Comparison of ENCODE assay signal across 21 cellular contexts in the genomic region with DNA sequence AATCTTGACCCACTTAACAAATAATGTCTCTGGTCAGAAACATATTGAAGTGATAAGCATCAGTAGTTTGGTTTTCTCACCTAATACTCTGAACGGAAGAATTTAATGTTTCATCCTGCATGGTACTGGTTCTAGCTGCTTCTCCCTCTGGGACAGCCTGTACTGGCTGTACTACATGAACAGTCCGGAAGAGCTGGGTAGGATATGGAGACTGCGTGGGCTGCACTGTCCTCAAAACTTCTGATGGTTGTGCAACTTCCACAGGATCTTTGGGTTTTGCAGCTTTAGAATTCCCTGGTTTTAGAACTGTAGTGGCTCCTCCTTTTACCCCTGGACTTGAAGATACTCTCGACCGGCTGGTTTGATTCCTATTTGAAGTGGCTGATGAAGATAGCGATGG.
DNase-seq lines count a peak whose midpoint lies in the region; ATAC-seq and TF ChIP-seq lines count a peak whose summit lies in the region.
"Had no signal": no experiment of that assay in that cellular context is flagged by ENCODE, and none has a peak within 500 bp of the region (broad histone marks: within the 10 kb centered on the region; RNA-seq: fewer than 3 reads in every experiment).

No MANE protein-coding gene starts in this region.

- H3K27me3 ChIP-seq in right cardiac atrium (ENCODE audit: control insufficient read depth, insufficient read depth) (no peaks in the 10 kb centered on the region), spleen (replicated peaks in 1 of 7) (no peaks in the 10 kb centered on the region), WERI-Rb-1 (ENCODE audit: insufficient read depth, low read depth, severe bottlenecking) (no peaks in the 10 kb centered on the region)
- H3K27me3 ChIP-seq: cardiac muscle cell, esophagus muscularis mucosa, MG63, neural progenitor cell had no signal

- H3K4me3 ChIP-seq in right cardiac atrium (ENCODE audit: low read length): no peak overlapping the region
- no peak overlapping the region for H3K4me3 ChIP-seq in spleen
- no peak overlapping the region for H3K4me3 ChIP-seq in WERI-Rb-1 (ENCODE audit: low read depth, low read length)
- H3K4me3 ChIP-seq: cardiac muscle cell, esophagus muscularis mucosa, MG63, neural progenitor cell had no signal

- H3K27ac Mint-ChIP-seq in activated naive CD4-positive, alpha-beta T cell treated with anti-CD3 and anti-CD28 coated beads, Interleukin-2, amount 50 U/mL, for 24 hours: peak overlapping the region; percentile 57
- H3K27ac Mint-ChIP-seq in activated naive CD8-positive, alpha-beta T cell treated with anti-CD3 and anti-CD28 coated beads for 36 hours: peak overlapping the region; percentile 68
- H3K27ac Mint-ChIP-seq: neural progenitor cell, type B pancreatic cell had no signal

- no peaks in the 10 kb centered on the region for H3K9me3 ChIP-seq in right cardiac atrium (ENCODE audit: control insufficient read depth, low read length)
- no peaks in the 10 kb centered on the region for H3K9me3 ChIP-seq in spleen
- no peaks in the 10 kb centered on the region for H3K9me3 ChIP-seq in WERI-Rb-1 (ENCODE audit: severe bottlenecking)
- H3K9me3 ChIP-seq: esophagus muscularis mucosa, MG63 had no signal

- no peaks in the 10 kb centered on the region for H3K27me3 Mint-ChIP-seq in activated naive CD4-positive, alpha-beta T cell treated with anti-CD3 and anti-CD28 coated beads, Interleukin-2, amount 50 U/mL, for 24 hours
- no peaks in the 10 kb centered on the region for H3K27me3 Mint-ChIP-seq in activated naive CD8-positive, alpha-beta T cell treated with anti-CD3 and anti-CD28 coated beads for 36 hours
- H3K27me3 Mint-ChIP-seq: type B pancreatic cell had no signal

- H3K36me3 Mint-ChIP-seq in activated naive CD4-positive, alpha-beta T cell treated with anti-CD3 and anti-CD28 coated beads, Interleukin-2, amount 50 U/mL, for 24 hours: peaks cover 15% of the 10 kb centered on the region
- peaks cover 26% of the 10 kb centered on the region for H3K36me3 Mint-ChIP-seq in activated naive CD8-positive, alpha-beta T cell treated with anti-CD3 and anti-CD28 coated beads for 36 hours

- in situ Hi-C loops in ACHN (cut with HindIII; ENCODE audit: low pct_ligation_motif_present, low pct_unique_long_range_greater_than_20kb, low sequenced_read_pairs): no loop called here

- no peak overlapping the region for H3K4me3 Mint-ChIP-seq in activated naive CD4-positive, alpha-beta T cell treated with anti-CD3 and anti-CD28 coated beads, Interleukin-2, amount 50 U/mL, for 24 hours
- no peak overlapping the region for H3K4me3 Mint-ChIP-seq in activated naive CD8-positive, alpha-beta T cell treated with anti-CD3 and anti-CD28 coated beads for 36 hours
- H3K4me3 Mint-ChIP-seq: neural progenitor cell, type B pancreatic cell had no signal

- intact Hi-C loops in right cardiac atrium (cut with DNase I) (no loop called here), spleen (cut with DNase I; ENCODE audit: low total_unique reads) (no loop called here)

- DNase-seq in activated naive CD4-positive, alpha-beta T cell treated with anti-CD3 and anti-CD28 coated beads, Interleukin-2, amount 50 U/mL, for 16 hours: no peak
- DNase-seq in activated naive CD8-positive, alpha-beta T cell treated with anti-CD3 and anti-CD28 coated beads for 36 hours: no peak
- DNase-seq in right cardiac atrium (peak in 1 of 3 donors; percentile 45), spleen (no peak), ACHN (no peak), iPS-NIHi7 (ENCODE audit: extremely low spot score) (no peak), WERI-Rb-1 (no peak)
- DNase-seq: effector CD4-positive, alpha-beta T cell; glutamatergic neuron; islet precursor cell; MG63; NCI-H1694; NCI-H2227 treated with DMSO at 0.1 percent for 48 hours; stimulated activated naive CD4-positive, alpha-beta T cell; T-helper 9 cell had no signal

- ATAC-seq in right cardiac atrium: peak; percentile 89 to 96
- ATAC-seq: Panc1 had no signal

- H3K36me3 ChIP-seq in spleen (peaks cover 5 to 100% (median 67%) of the 10 kb centered on the region in 6 donors), WERI-Rb-1 (no peaks in the 10 kb centered on the region)
- H3K36me3 ChIP-seq: neural progenitor cell had no signal

- WGBS in right cardiac atrium: 73% methylated on average over 6 of the region's 6 CpGs
- WGBS in spleen, 5 donors: 77 to 91% (median 79%) methylated on average over 6 of the region's 6 CpGs

- TF ChIP-seq CTCF in spleen (IDR thresholded peaks at IDR 0.05 in 8 of 11, conservative IDR thresholded peaks at IDR 0.05 in 3 of 11) (no peak), WERI-Rb-1 (IDR thresholded peaks at IDR 0.05; ENCODE audit: low read depth, low read length) (no peak)

- no peak overlapping the region for H3K27ac ChIP-seq in right cardiac atrium (ENCODE audit: low read length)
- peak overlapping the region in 6 of 8 donors; percentile 15 to 58 (median 46) for H3K27ac ChIP-seq in spleen
- H3K27ac ChIP-seq in WERI-Rb-1: no peak overlapping the region
- H3K27ac ChIP-seq: cardiac muscle cell, esophagus muscularis mucosa, neural progenitor cell had no signal

- H3K9me3 Mint-ChIP-seq in activated naive CD4-positive, alpha-beta T cell treated with anti-CD3 and anti-CD28 coated beads, Interleukin-2, amount 50 U/mL, for 24 hours: no peaks in the 10 kb centered on the region
- no peaks in the 10 kb centered on the region for H3K9me3 Mint-ChIP-seq in activated naive CD8-positive, alpha-beta T cell treated with anti-CD3 and anti-CD28 coated beads for 36 hours
- H3K9me3 Mint-ChIP-seq: neural progenitor cell, type B pancreatic cell had no signal

- H3K4me1 ChIP-seq in right cardiac atrium (ENCODE audit: control insufficient read depth, insufficient read depth, low read length): peaks cover 2% of the 10 kb centered on the region
- peaks cover 0 to 52% (median 8%) of the 10 kb centered on the region in 6 donors for H3K4me1 ChIP-seq in spleen
- H3K4me1 ChIP-seq: neural progenitor cell had no signal

- TF ChIP-seq POLR2A in spleen (IDR thresholded peaks at IDR 0.05): no peak

- peaks cover 49% of the 10 kb centered on the region for H3K4me1 Mint-ChIP-seq in activated naive CD4-positive, alpha-beta T cell treated with anti-CD3 and anti-CD28 coated beads, Interleukin-2, amount 50 U/mL, for 24 hours
- peaks cover 17% of the 10 kb centered on the region for H3K4me1 Mint-ChIP-seq in activated naive CD8-positive, alpha-beta T cell treated with anti-CD3 and anti-CD28 coated beads for 36 hours
- H3K4me1 Mint-ChIP-seq: neural progenitor cell had no signal

Comparison
In these comparisons a context has a peak if more than half of its experiments do, and no peak if none do; other contexts are left out.
1. H3K27ac ChIP-seq: peak in spleen (6 of 8); none in right cardiac atrium (single experiment) and WERI-Rb-1 (single experiment).